Comparison of ENCODE assay signal across 11 cellular contexts in the genomic region with DNA sequence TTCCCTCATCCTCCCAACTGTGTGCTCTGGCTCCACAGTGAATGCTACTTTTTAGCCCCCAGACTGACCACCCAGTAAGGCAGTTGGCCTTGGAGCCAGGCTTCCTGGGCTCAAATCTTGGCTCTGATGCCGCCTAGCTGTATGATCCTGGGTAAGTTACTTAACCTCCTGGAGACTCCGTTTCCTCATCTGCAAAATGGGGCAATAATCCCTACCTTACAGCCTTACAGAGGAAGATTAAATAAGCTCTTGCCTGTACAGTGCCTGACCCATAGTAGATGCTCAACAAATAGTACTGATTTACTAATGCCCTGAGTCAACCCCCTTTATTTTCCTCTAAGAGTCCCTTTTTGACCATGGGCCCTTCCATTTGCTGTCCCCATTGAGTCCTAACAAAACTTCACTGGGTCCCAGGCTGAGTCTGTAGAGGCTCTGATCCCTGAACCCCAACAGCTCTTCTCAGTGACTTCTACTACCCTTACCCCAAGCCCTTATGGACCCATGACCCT. TPM values are rescaled to one million over a fixed set of nuclear protein-coding genes. Genes with fewer than 3 reads are reported as not detected.
DNase-seq lines count a peak whose midpoint lies in the region; ATAC-seq and TF ChIP-seq lines count a peak whose summit lies in the region.
"Had no signal": no experiment of that assay in that cellular context is flagged by ENCODE, and none has a peak within 500 bp of the region (broad histone marks: within the 10 kb centered on the region; RNA-seq: fewer than 3 reads in every experiment).

No MANE protein-coding gene starts in this region.

- H3K27ac ChIP-seq in Karpas-422 (ENCODE audit: low read length) (peak overlapping the region; percentile 57), body of pancreas (peak overlapping the region; percentile 41 to 68 (median 52)), right lobe of liver (peak overlapping the region; percentile 33 to 75 (median 34)), stomach (peak overlapping the region in 4 of 5 donors; percentile 25 to 62 (median 47))

- no peaks in the 10 kb centered on the region for H3K36me3 ChIP-seq in Karpas-422 (ENCODE audit: insufficient read depth, low read length)
- H3K36me3 ChIP-seq in body of pancreas (replicated peaks in 1 of 2; ENCODE audit: insufficient read depth in 1 of 2, low read depth in 2 of 2): no peaks in the 10 kb centered on the region
- H3K36me3 ChIP-seq in right lobe of liver: peaks cover 0 to 3% (median 0%) of the 10 kb centered on the region in 4 donors
- H3K36me3 ChIP-seq in stomach: peaks cover 8 to 46% (median 35%) of the 10 kb centered on the region in 4 donors

- H4K20me1 ChIP-seq in Karpas-422 (ENCODE audit: insufficient read depth, low read depth, low read length): no peaks in the 10 kb centered on the region

- no peaks in the 10 kb centered on the region for H3K79me2 ChIP-seq in Karpas-422 (ENCODE audit: low read length)

- no peak overlapping the region for H3K4me3 ChIP-seq in Karpas-422 (ENCODE audit: low read length)
- no peak overlapping the region for H3K4me3 ChIP-seq in body of pancreas
- no peak overlapping the region for H3K4me3 ChIP-seq in right lobe of liver
- no peak overlapping the region for H3K4me3 ChIP-seq in stomach

- intact Hi-C loops in body of pancreas (cut with DNase I): no loop called here
- intact Hi-C loops in right lobe of liver (cut with DNase I): no loop called here
- intact Hi-C loops in stomach (cut with DNase I; ENCODE audit: low total_unique reads): no loop called here
- intact Hi-C loops in left ventricle myocardium superior (cut with micrococcal nuclease): no loop called here

- peak overlapping the region; percentile 49 for H3K9ac ChIP-seq in Karpas-422 (ENCODE audit: low read length)

- H3K27me3 ChIP-seq in Karpas-422 (ENCODE audit: low read length) (no peaks in the 10 kb centered on the region), body of pancreas (no peaks in the 10 kb centered on the region), right lobe of liver (no peaks in the 10 kb centered on the region), stomach (no peaks in the 10 kb centered on the region)
- H3K27me3 ChIP-seq: dorsolateral prefrontal cortex had no signal

- no peak overlapping the region for H2AFZ ChIP-seq in Karpas-422 (ENCODE audit: low read length)

- TF ChIP-seq CTCF in body of pancreas (IDR thresholded peaks at IDR 0.05) (no peak), right lobe of liver (IDR thresholded peaks at IDR 0.05) (no peak), stomach (IDR thresholded peaks at IDR 0.05) (no peak)

- WGBS in body of pancreas, 2 donors: 76 to 81% methylated on average over 2 of the region's 2 CpGs
- no CpG with 5 or more reads among the region's 2 CpGs for WGBS in right lobe of liver (ENCODE audit: insufficient coverage, low coverage, low lambda C conversion rate, missing lambda C conversion rate)
- 71 to 88% (median 84%) methylated on average over 2 of the region's 2 CpGs for WGBS in stomach, 5 donors

- TF ChIP-seq POLR2A in body of pancreas (IDR thresholded peaks at IDR 0.05) (no peak), right lobe of liver (IDR thresholded peaks at IDR 0.05) (no peak), stomach (IDR thresholded peaks at IDR 0.05) (no peak)

- no peaks in the 10 kb centered on the region for H3K9me2 ChIP-seq in Karpas-422 (replicated peaks; ENCODE audit: insufficient read depth, low read length)

- ATAC-seq in body of pancreas: no peak
- no peak for ATAC-seq in right lobe of liver
- no peak for ATAC-seq in GM21367 (IDR thresholded peaks at IDR 0.05; ENCODE audit: unreplicated experiment)
- no peak for ATAC-seq in HG02981 (IDR thresholded peaks at IDR 0.05; ENCODE audit: unreplicated experiment)
- ATAC-seq in left ventricle myocardium superior: no peak

- H3K4me2 ChIP-seq in Karpas-422 (ENCODE audit: low read depth, low read length, poor library complexity, severe bottlenecking): peak overlapping the region; percentile 46

- DNase-seq in Karpas-422 (no peak), body of pancreas (no peak), right lobe of liver (no peak), stomach (no peak), cerebellum (ENCODE audit: low spot score) (no peak), left ventricle myocardium superior (no peak)
- DNase-seq: dorsolateral prefrontal cortex; stimulated activated CD4-positive, alpha-beta T cell treated with anti-CD3 and anti-CD28 coated beads, Interleukin-4, amount 100 ng/mL, for 4 hours; stimulated activated naive CD4-positive, alpha-beta T cell had no signal

- TF ChIP-seq EP300 in stomach (IDR thresholded peaks at IDR 0.05): no peak

- H3K9me3 ChIP-seq in Karpas-422 (ENCODE audit: low read length): no peaks in the 10 kb centered on the region
- H3K9me3 ChIP-seq in body of pancreas: no peaks in the 10 kb centered on the region
- no peaks in the 10 kb centered on the region for H3K9me3 ChIP-seq in right lobe of liver
- no peaks in the 10 kb centered on the region for H3K9me3 ChIP-seq in stomach

- H3K4me1 ChIP-seq in Karpas-422 (ENCODE audit: low read length) (peaks cover 54% of the 10 kb centered on the region), body of pancreas (peaks cover 81% of the 10 kb centered on the region), right lobe of liver (peaks cover 0 to 38% (median 6%) of the 10 kb centered on the region in 4 donors), stomach (peaks cover 29 to 83% (median 64%) of the 10 kb centered on the region in 4 donors)

RNA-seq across cellular contexts. Expression of a gene that starts 31.2 kb away (rescaled TPM):
- total RNA-seq in Karpas-422 (2014; rRNA removed; shearing (Covaris generic); ENCODE audit: low replicate concordance): 3.6 and 5.0 TPM in 2 replicates
- total RNA-seq in body of pancreas: 10 to 100 TPM in 1 of 2 donors, 1 to 10 TPM in 1; 8.6 to 10.5 TPM
- total RNA-seq in right lobe of liver: 10 to 100 TPM; 12.6 to 19.2 (median 14.9) TPM
- 10 to 100 TPM in 4 of 5 donors, 1 to 10 TPM in 1; 7.9 to 70.4 (median 40.3) TPM for total RNA-seq in stomach
- polyA plus RNA-seq in stomach: 10 to 100 TPM; 14.3 to 33.7 (median 27.6) TPM
- 9.2 TPM for total RNA-seq in cerebellum
- 16.8 TPM for total RNA-seq in left ventricle myocardium superior
